In the genomic region with DNA sequence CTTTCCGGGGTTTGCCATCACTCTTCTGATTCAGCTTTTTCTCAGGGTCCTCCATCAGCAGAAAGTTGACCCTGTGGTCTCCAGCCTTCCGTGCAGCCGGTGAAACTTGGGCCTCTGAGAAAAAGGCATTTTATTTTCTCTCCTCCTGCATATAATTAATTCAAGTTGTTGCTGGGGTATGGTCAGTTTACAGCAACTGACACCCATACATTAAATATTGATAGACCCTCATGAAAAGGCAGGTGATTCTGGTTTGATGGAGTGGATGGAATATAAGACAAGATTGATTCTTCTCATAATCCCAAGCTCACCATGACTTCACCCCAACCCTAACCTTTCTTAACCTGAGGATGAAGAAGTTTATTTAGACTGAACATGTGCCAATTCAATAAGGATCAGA, we compare ENCODE assay signal across 35 cellular contexts. TPM values are rescaled to one million over a fixed set of nuclear protein-coding genes. Genes with fewer than 3 reads are reported as not detected.
"Had no signal": no experiment of that assay in that cellular context is flagged by ENCODE, and none has a peak within 500 bp of the region (broad histone marks: within the 10 kb centered on the region; RNA-seq: fewer than 3 reads in every experiment).

A gene with protein sequence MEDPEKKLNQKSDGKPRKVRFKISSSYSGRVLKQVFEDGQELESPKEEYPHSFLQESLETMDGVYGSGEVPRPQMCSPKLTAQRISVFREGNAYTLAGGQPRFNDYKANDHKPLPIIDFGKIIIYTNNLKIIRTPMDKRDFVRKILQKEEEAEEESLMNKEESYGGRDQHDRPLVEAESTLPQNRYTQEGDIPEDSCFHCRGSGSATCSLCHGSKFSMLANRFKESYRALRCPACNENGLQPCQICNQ (minus strand): TSS at position 101 of the 400 bp plus-strand sequence. CDS start 46 bp downstream, at position 55.

- H3K27me3 ChIP-seq: MG63 had no signal

- DNase-seq: Karpas-422, Kasumi-1, MG63, MM.1S, MV-4-11, NCI-H1048, NCI-H1092, NCI-H1092 treated with DMSO at 0.1 percent for 48 hours, NCI-H1105 treated with DMSO at 0.1 percent for 48 hours, NCI-H1417, NCI-H1417 treated with DMSO at 0.1 percent for 48 hours, NCI-H1436, NCI-H1436 treated with DMSO at 0.1 percent for 48 hours, NCI-H146, NCI-H1694, NCI-H1694 treated with DMSO at 0.1 percent for 48 hours, NCI-H187, NCI-H187 treated with DMSO at 0.1 percent for 48 hours, NCI-H1930, NCI-H2029 treated with DMSO at 0.1 percent for 48 hours, NCI-H2081, NCI-H2081 treated with DMSO at 0.1 percent for 48 hours, NCI-H2107, NCI-H2171, NCI-H2171 treated with DMSO at 0.1 percent for 48 hours, NCI-H2227 treated with DMSO at 0.1 percent for 48 hours, NCI-H226, NCI-H345, NCI-H446 treated with DMSO at 0.1 percent for 48 hours, NCI-H510A, NCI-H510A treated with DMSO at 0.1 percent for 48 hours had no signal

- H3K4me3 ChIP-seq: MG63 had no signal

- H3K9me3 ChIP-seq: MG63 had no signal

- H3K36me3 ChIP-seq: MG63 had no signal

RNA-seq across cellular contexts. Expression of the gene that starts here (rescaled TPM):
- total RNA-seq: LHCN-M2, M059J, MCF 10A, NCI-H460 had no signal
